17 cellular contexts compared by ENCODE assay signal in the genomic region with DNA sequence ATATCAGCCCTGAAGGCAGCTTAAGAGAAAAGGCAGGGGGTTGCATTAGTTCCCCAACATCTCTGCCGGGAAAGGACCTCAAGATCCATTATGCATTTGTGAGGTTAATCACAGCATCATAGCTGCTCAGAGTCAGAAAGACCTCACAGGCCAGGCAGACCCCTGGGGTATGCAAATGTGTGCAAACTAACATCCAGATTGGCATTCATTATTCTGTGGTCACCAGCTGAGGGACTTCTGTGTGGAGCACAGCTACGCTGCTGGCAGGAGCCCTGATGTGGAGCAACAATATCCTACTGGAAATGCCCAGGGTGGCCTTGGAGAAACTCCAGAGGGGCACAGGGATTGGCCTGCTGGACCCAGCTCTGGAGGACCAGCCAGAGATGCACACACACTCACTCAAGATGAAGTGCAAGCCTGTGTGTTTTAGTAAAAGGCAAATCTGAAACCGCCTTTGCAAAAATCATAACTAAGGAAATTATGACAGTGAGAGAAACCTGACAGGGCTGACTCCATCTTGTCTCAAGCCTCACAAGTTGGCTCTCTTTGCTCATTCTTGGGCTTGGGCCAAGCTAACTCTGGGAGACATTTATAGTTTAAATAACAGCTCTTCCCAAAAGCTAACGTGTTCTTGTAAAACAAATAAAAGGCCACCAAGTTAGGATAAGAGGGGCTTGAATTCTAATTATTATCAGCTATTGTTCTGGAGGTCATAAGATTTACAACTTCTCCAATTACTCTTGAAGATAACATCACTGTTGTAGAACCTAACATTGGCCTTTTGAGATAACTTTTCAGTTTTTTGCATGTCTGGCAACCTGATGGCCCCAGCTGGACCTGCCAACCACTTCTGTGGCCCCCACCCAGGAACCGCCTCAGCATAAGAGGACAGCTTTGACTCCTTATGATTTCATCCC.
DNase-seq lines count a peak whose midpoint lies in the region; ATAC-seq, FAIRE-seq and TF ChIP-seq lines count a peak whose summit lies in the region.
"Had no signal": no experiment of that assay in that cellular context is flagged by ENCODE, and none has a peak within 500 bp of the region (broad histone marks: within the 10 kb centered on the region; RNA-seq: fewer than 3 reads in every experiment).

No MANE protein-coding gene starts in this region.

- RAD21 ChIA-PET in HCT116 (lab: Charles Lee; ENCODE audit: low non-redundant PET in 1 of 2, low total read pairs in 2 of 2, uncharacterized antibody in 2 of 2, unreplicated experiment in 2 of 2): no interaction called here

- DNase-seq in CD14-positive monocyte (ENCODE audit: low spot score): no peak
- DNase-seq in HCT116 (ENCODE audit: low read depth, low spot score): no peak
- no peak for DNase-seq in keratinocyte (ENCODE audit: low read depth, low spot score)
- DNase-seq in HPDE6-E6E7 (ENCODE audit: extremely low spot score): no peak
- no peak for DNase-seq in kidney tubule cell (ENCODE audit: low spot score)
- DNase-seq in ureter (ENCODE audit: low spot score): no peak
- DNase-seq: CD4-positive, CD25-positive, alpha-beta regulatory T cell; foreskin melanocyte; left colon; naive thymus-derived CD4-positive, alpha-beta T cell; sigmoid colon had no signal

- H3K36me3 ChIP-seq in HCT116 (ENCODE audit: control insufficient read depth in 1 of 2, insufficient read depth in 2 of 2, low read length in 2 of 2) (no peaks in the 10 kb centered on the region), keratinocyte (ENCODE audit: control insufficient read depth in 2 of 2, extremely low read depth in 1 of 2, insufficient read depth in 2 of 2, low read length in 2 of 2) (no peaks in the 10 kb centered on the region)
- H3K36me3 ChIP-seq: adrenal gland, MG63, sigmoid colon had no signal

- TF ChIP-seq RAD21 in HCT116 (IDR thresholded peaks at IDR 0.05; ENCODE audit: low read depth): no peak

- peaks cover 9 to 26% (median 18%) of the 10 kb centered on the region in 7 donors for H3K9me3 Mint-ChIP-seq in CD14-positive monocyte

- H3K27me3 Mint-ChIP-seq in CD14-positive monocyte (ENCODE audit: low read depth in 3 of 3): peaks cover 3 to 21% (median 10%) of the 10 kb centered on the region in 3 donors
- H3K27me3 Mint-ChIP-seq: naive thymus-derived CD4-positive, alpha-beta T cell had no signal

- H3K9me1 ChIP-seq in keratinocyte (ENCODE audit: control insufficient read depth, extremely low read depth, insufficient read depth, low read length): peaks cover 5% of the 10 kb centered on the region

- FAIRE-seq in keratinocyte (lab: Jason Lieb, UNC): no peak
- FAIRE-seq: TTC549 had no signal

- H2AFZ ChIP-seq in HCT116 (ENCODE audit: low read depth, low read length, poor library complexity, severe bottlenecking) (no peak overlapping the region), keratinocyte (ENCODE audit: control insufficient read depth, low read length) (no peak overlapping the region)

- H3K27me3 ChIP-seq in HCT116 (ENCODE audit: insufficient read depth, low read length): peaks cover 18% of the 10 kb centered on the region; the same call in 1 of the 2 replicates
- H3K27me3 ChIP-seq in keratinocyte (ENCODE audit: control insufficient read depth, extremely low read depth, insufficient read depth, low read length): peaks cover 23% of the 10 kb centered on the region
- H3K27me3 ChIP-seq: adrenal gland, MG63, sigmoid colon had no signal

- no peaks in the 10 kb centered on the region for H3K9me2 ChIP-seq in HCT116 (ENCODE audit: insufficient read depth)

- H3K4me1 Mint-ChIP-seq in CD14-positive monocyte: peaks cover 80% of the 10 kb centered on the region

- peaks cover 0 to 11% of the 10 kb centered on the region in 2 experiments; a peak in 1 of 4 replicates for H3K9me3 ChIP-seq in HCT116 (ENCODE audit: control insufficient read depth in 1 of 2, insufficient read depth in 1 of 2, low read depth in 1 of 2, low read length in 2 of 2)
- H3K9me3 ChIP-seq in keratinocyte (ENCODE audit: control insufficient read depth, low read depth, low read length): peaks cover 12% of the 10 kb centered on the region
- H3K9me3 ChIP-seq: adrenal gland had no signal

- ATAC-seq in HCT116 (peak; percentile 4; the same call in 1 of the 2 replicates), SK-N-SH treated with all-trans-retinoic acid at 6 μM for 48 hours (peak; percentile 19), HG02678 (IDR thresholded peaks at IDR 0.05; ENCODE audit: unreplicated experiment) (no peak)
- ATAC-seq: left colon had no signal

- no TSS peak for BruUV-seq in HCT116 (replicated peaks; lab: Mats Ljungman, UMichigan)

- H3K27ac ChIP-seq in HCT116 (ENCODE audit: low read depth, low read length) (peak overlapping the region; percentile 43; the same call in 1 of the 2 replicates), keratinocyte (ENCODE audit: control insufficient read depth, insufficient read depth, low read length) (no peak overlapping the region)

- H3K9ac ChIP-seq in HCT116 (ENCODE audit: low read length) (0 out of 2 replicates have a peak overlapping the region, but pooled peaks have one; percentile 3), keratinocyte (ENCODE audit: control insufficient read depth, extremely low read depth, insufficient read depth, low read length) (no peak overlapping the region)

- dilution Hi-C loops in keratinocyte (cut with MboI; ENCODE audit: extremely low pct_ligation_motif_present, low sequenced_read_pairs): no loop called here

- peak overlapping the region in 1 of 2 donors; percentile 30 for H3K4me3 Mint-ChIP-seq in CD14-positive monocyte
- H3K4me3 Mint-ChIP-seq: activated CD8-positive, alpha-beta memory T cell treated with anti-CD3 and anti-CD28 coated beads, Interleukin-2, amount 10 ng/mL, durations not matched to agents 7 days and 5 days had no signal

- no peak overlapping the region for H3K4me3 ChIP-seq in HCT116 (replicated peaks in 1 of 2; ENCODE audit: low read depth in 1 of 2, low read length in 2 of 2)
- H3K4me3 ChIP-seq in keratinocyte (ENCODE audit: control insufficient read depth in 2 of 3, extremely low read depth in 1 of 3, insufficient read depth in 2 of 3, low read depth in 1 of 3, low read length in 3 of 3): no peak overlapping the region
- H3K4me3 ChIP-seq: adrenal gland, MG63, sigmoid colon had no signal

- H3K4me2 ChIP-seq in HCT116 (ENCODE audit: low read length) (peak overlapping the region; percentile 58), keratinocyte (ENCODE audit: control insufficient read depth, extremely low read depth, insufficient read depth, low read depth, low read length) (peak overlapping the region; percentile 37)

- TF ChIP-seq POLR2A in HCT116 (IDR thresholded peaks at IDR 0.05; ENCODE audit: borderline replicate concordance, extremely low read depth, insufficient read depth, insufficient read length): no peak

- H3K4me1 ChIP-seq in HCT116 (ENCODE audit: control insufficient read depth in 1 of 2, insufficient read depth in 2 of 2, low read length in 2 of 2) (peaks cover 50 to 61% of the 10 kb centered on the region in 2 experiments), keratinocyte (ENCODE audit: control insufficient read depth, extremely low read depth, insufficient read depth, low read length) (peaks cover 46% of the 10 kb centered on the region)

- H4K20me1 ChIP-seq in HCT116 (ENCODE audit: insufficient read depth) (no peaks in the 10 kb centered on the region), keratinocyte (ENCODE audit: control insufficient read depth, extremely low read depth, insufficient read depth, low read length) (peaks cover 6% of the 10 kb centered on the region)

- TF ChIP-seq CTCF in CD14-positive monocyte (IDR thresholded peaks at IDR 0.05) (no peak), HCT116 (IDR thresholded peaks at IDR 0.05 in 2 of 3, conservative IDR thresholded peaks at IDR 0.05 in 1 of 3; ENCODE audit: borderline replicate concordance in 1 of 3, insufficient read depth in 1 of 3, low read depth in 2 of 3, low read length in 2 of 3) (no peak), keratinocyte (optimal IDR thresholded peaks at IDR 0.05 in 1 of 3, IDR thresholded peaks at IDR 0.05 in 1 of 3, conservative IDR thresholded peaks at IDR 0.05 in 1 of 3; ENCODE audit: extremely low read depth in 1 of 3, insufficient read depth in 2 of 3, low read length in 3 of 3) (no peak)

- no peaks in the 10 kb centered on the region for H3K79me2 ChIP-seq in HCT116 (ENCODE audit: insufficient read depth, low read length)
- no peaks in the 10 kb centered on the region for H3K79me2 ChIP-seq in keratinocyte (ENCODE audit: control insufficient read depth, insufficient read depth, low read length)

- POLR2A ChIA-PET in HCT116 (lab: Charles Lee): no interaction called here

- H3K36me3 Mint-ChIP-seq in CD14-positive monocyte: peaks cover 19 to 20% of the 10 kb centered on the region in 2 donors
- H3K36me3 Mint-ChIP-seq: CD4-positive, CD25-positive, alpha-beta regulatory T cell had no signal

- CTCF ChIA-PET in HCT116 (lab: Charles Lee): interaction anchor here (1.0 to 1.9 kb wide), 3 partner anchors 18 to 63 kb away, joined by 3 to 9 read pairs (median 5); no protein-coding TSS in a partner anchor

- H3K27ac Mint-ChIP-seq in CD14-positive monocyte: peak overlapping the region; percentile 44 to 99 (median 93)

- intact Hi-C loops in CD14-positive monocyte (cut with micrococcal nuclease) (loop anchor here (5.0 to 10.0 kb wide), 6 partner anchors 44 to 789 kb away; a partner anchor contains a TSS), HCT116 (cut with micrococcal nuclease) (no loop called here)

TF ChIP-seq in HCT116, 20 proteins besides CTCF, POLR2A, EP300 and RAD21 (continues in another document):
- TF ChIP-seq FOSL1 (IDR thresholded peaks at IDR 0.05; ENCODE audit: low read depth): no peak

TF ChIP-seq in SK-N-SH treated with all-trans-retinoic acid at 6 μM for 48 hours, 23 proteins besides CTCF, POLR2A, EP300 and RAD21:
- TF ChIP-seq ZFP3 (CRISPR knock-in tag; IDR thresholded peaks at IDR 0.05): peak; percentile 59
- TF ChIP-seq, protein P1, sequence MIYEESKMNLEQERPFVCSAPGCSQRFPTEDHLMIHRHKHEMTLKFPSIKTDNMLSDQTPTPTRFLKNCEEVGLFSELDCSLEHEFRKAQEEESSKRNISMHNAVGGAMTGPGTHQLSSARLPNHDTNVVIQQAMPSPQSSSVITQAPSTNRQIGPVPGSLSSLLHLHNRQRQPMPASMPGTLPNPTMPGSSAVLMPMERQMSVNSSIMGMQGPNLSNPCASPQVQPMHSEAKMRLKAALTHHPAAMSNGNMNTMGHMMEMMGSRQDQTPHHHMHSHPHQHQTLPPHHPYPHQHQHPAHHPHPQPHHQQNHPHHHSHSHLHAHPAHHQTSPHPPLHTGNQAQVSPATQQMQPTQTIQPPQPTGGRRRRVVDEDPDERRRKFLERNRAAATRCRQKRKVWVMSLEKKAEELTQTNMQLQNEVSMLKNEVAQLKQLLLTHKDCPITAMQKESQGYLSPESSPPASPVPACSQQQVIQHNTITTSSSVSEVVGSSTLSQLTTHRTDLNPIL (CRISPR knock-in tag; IDR thresholded peaks at IDR 0.05; ENCODE audit: low read depth): no peak
- TF ChIP-seq TOX (CRISPR knock-in tag; IDR thresholded peaks at IDR 0.05; ENCODE audit: borderline replicate concordance): no peak
- TF ChIP-seq BACH2 (CRISPR knock-in tag; IDR thresholded peaks at IDR 0.05; ENCODE audit: borderline replicate concordance): no peak
- peak; percentile 81 for TF ChIP-seq CSDC2 (CRISPR knock-in tag; IDR thresholded peaks at IDR 0.05)
